Comparison of ENCODE assay signal across 28 cellular contexts in the genomic region with DNA sequence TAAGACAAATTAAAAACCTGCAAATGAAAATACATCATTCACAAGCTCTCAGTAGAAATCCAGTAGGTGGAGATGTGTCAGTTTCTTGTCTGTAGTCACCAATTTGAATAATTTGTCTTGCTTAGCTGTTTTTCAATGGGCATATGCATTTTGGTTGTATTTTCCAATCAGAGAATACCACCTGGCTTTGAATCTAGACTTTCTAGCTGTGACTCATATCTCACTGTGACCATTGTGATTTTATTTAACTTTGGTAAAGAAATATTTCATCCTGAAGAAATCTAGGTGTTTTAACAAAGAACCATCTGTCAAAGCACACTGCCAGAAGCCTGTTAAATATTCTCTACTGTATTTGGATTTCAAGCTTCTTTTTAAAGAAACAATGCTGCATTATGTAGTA.
DNase-seq lines count a peak whose midpoint lies in the region; ATAC-seq and TF ChIP-seq lines count a peak whose summit lies in the region.
"Had no signal": no experiment of that assay in that cellular context is flagged by ENCODE, and none has a peak within 500 bp of the region (broad histone marks: within the 10 kb centered on the region; RNA-seq: fewer than 3 reads in every experiment).

No MANE protein-coding gene starts in this region.

- no peak for ATAC-seq in HG03196 (IDR thresholded peaks at IDR 0.05; ENCODE audit: unreplicated experiment)
- ATAC-seq: activated CD4-positive, alpha-beta T cell treated with anti-CD3 and anti-CD28 coated beads for 36 hours; activated CD8-positive, alpha-beta T cell treated with anti-CD3 and anti-CD28 coated beads for 36 hours; effector memory CD8-positive, alpha-beta T cell; GM23338; sciatic nerve had no signal

- no peak overlapping the region for H2BK120ac ChIP-seq in mesenchymal stem cell (ENCODE audit: low read depth, low read length)

- H3K27me3 ChIP-seq in WERI-Rb-1 (ENCODE audit: insufficient read depth, low read depth, severe bottlenecking) (no peaks in the 10 kb centered on the region), mesenchymal stem cell (ENCODE audit: control insufficient read depth in 1 of 2, insufficient read depth in 1 of 2, low read length in 2 of 2) (no peaks in the 10 kb centered on the region), PC-9 (ENCODE audit: insufficient read depth, low read depth) (no peaks in the 10 kb centered on the region)
- H3K27me3 ChIP-seq: neutrophil, stomach, thyroid gland had no signal

- no peaks in the 10 kb centered on the region for H3K79me1 ChIP-seq in mesenchymal stem cell (replicated peaks; ENCODE audit: low read length, poor library complexity, severe bottlenecking)

- no peaks in the 10 kb centered on the region for H3K79me2 ChIP-seq in PC-9 (ENCODE audit: low read depth)

- H3K9ac ChIP-seq in mesenchymal stem cell (ENCODE audit: low read length): no peak overlapping the region

- H2BK15ac ChIP-seq in mesenchymal stem cell (ENCODE audit: low read depth, poor library complexity, severe bottlenecking): no peak overlapping the region

- no peak overlapping the region for H3K18ac ChIP-seq in mesenchymal stem cell (ENCODE audit: low read depth in 1 of 2, low read length in 2 of 2)

- H3K36me3 ChIP-seq in WERI-Rb-1: no peaks in the 10 kb centered on the region
- no peaks in the 10 kb centered on the region for H3K36me3 ChIP-seq in mesenchymal stem cell (ENCODE audit: control insufficient read depth in 1 of 2, insufficient read depth in 2 of 2, low read depth in 1 of 2, low read length in 2 of 2)
- no peaks in the 10 kb centered on the region for H3K36me3 ChIP-seq in PC-9 (ENCODE audit: low read depth)
- H3K36me3 ChIP-seq: neutrophil, stomach, thyroid gland had no signal

- H3K4ac ChIP-seq in mesenchymal stem cell (ENCODE audit: low read depth in 1 of 2, low read length in 2 of 2): no peak overlapping the region

- POLR2A ChIA-PET in PC-9 (lab: Charles Lee; ENCODE audit: unreplicated experiment): no interaction called here

- BruUV-seq in PC-9 (replicated peaks; lab: Mats Ljungman, UMichigan): no TSS peak

- intact Hi-C loops in PC-9 (cut with micrococcal nuclease; ENCODE audit: unreplicated experiment): no loop called here

- no peaks in the 10 kb centered on the region for H3K9me2 ChIP-seq in PC-9 (ENCODE audit: insufficient read depth)

- H3K4me2 ChIP-seq in mesenchymal stem cell (ENCODE audit: low read length, poor library complexity, severe bottlenecking) (no peak overlapping the region), PC-9 (no peak overlapping the region)
- H3K4me2 ChIP-seq: GM23338 had no signal

- H3K4me3 ChIP-seq in WERI-Rb-1 (ENCODE audit: low read depth, low read length) (no peak overlapping the region), mesenchymal stem cell (ENCODE audit: insufficient read depth in 1 of 2, low read depth in 1 of 2, low read length in 2 of 2) (no peak overlapping the region), PC-9 (no peak overlapping the region)
- H3K4me3 ChIP-seq: GM23338, stomach, thyroid gland had no signal

- H2BK12ac ChIP-seq in mesenchymal stem cell (ENCODE audit: low read length in 2 of 2): no peak overlapping the region

- H4K91ac ChIP-seq in mesenchymal stem cell (ENCODE audit: low read length): no peak overlapping the region

- H2AK5ac ChIP-seq in mesenchymal stem cell (ENCODE audit: low read length, severe bottlenecking): no peak overlapping the region

- CTCF ChIA-PET in PC-9 (lab: Charles Lee): no interaction called here

- no peaks in the 10 kb centered on the region for H3F3A ChIP-seq in PC-9 (ENCODE audit: insufficient read depth, low read depth)

- H3K4me1 ChIP-seq in mesenchymal stem cell (ENCODE audit: control insufficient read depth, insufficient read depth, low read depth, low read length) (peaks cover 1% of the 10 kb centered on the region), PC-9 (replicated peaks; ENCODE audit: insufficient read depth) (no peaks in the 10 kb centered on the region)
- H3K4me1 ChIP-seq: Caco-2, stomach, thyroid gland had no signal

- H3K9me3 ChIP-seq in WERI-Rb-1 (ENCODE audit: severe bottlenecking) (no peaks in the 10 kb centered on the region), mesenchymal stem cell (ENCODE audit: control insufficient read depth, low read length) (no peaks in the 10 kb centered on the region), PC-9 (ENCODE audit: insufficient read depth, low read depth) (no peaks in the 10 kb centered on the region)
- H3K9me3 ChIP-seq: Caco-2, neutrophil, stomach, thyroid gland had no signal

- H2BK5ac ChIP-seq in mesenchymal stem cell (ENCODE audit: low read depth, low read length, poor library complexity, severe bottlenecking): no peak overlapping the region

- no peak overlapping the region for H3K14ac ChIP-seq in mesenchymal stem cell (ENCODE audit: low read length in 2 of 2)

- TF ChIP-seq CTCF in WERI-Rb-1 (IDR thresholded peaks at IDR 0.05; ENCODE audit: low read depth, low read length) (no peak), PC-9 (conservative IDR thresholded peaks at IDR 0.05) (no peak)

- no peak overlapping the region for H2AFZ ChIP-seq in mesenchymal stem cell (ENCODE audit: low read depth, low read length)
- H2AFZ ChIP-seq in PC-9: no peak overlapping the region

- H3K27ac ChIP-seq in WERI-Rb-1: peak overlapping the region; percentile 9; the same call in 1 of the 2 replicates
- peak overlapping the region; percentile 12 for H3K27ac ChIP-seq in mesenchymal stem cell (ENCODE audit: low read length, poor library complexity, severe bottlenecking)
- no peak overlapping the region for H3K27ac ChIP-seq in PC-9
- H3K27ac ChIP-seq: C4-2B, HL-60, neutrophil, stomach, thyroid gland had no signal

- H3K23ac ChIP-seq in mesenchymal stem cell (ENCODE audit: low read length in 2 of 2): no peak overlapping the region

- H4K8ac ChIP-seq in mesenchymal stem cell (ENCODE audit: low read length): no peak overlapping the region

- DNase-seq in Ammon's horn (ENCODE audit: low spot score): peak; percentile 2
- peak; percentile 48 for DNase-seq in NCI-H146 (lab: John Stamatoyannopoulos, UW)
- no peak for DNase-seq in WERI-Rb-1
- no peak for DNase-seq in mesenchymal stem cell
- no peak for DNase-seq in PC-9
- DNase-seq in NCI-H1048 (lab: John Stamatoyannopoulos, UW): no peak
- DNase-seq: activated CD4-positive, alpha-beta T cell treated with anti-CD3 and anti-CD28 coated beads for 36 hours; activated CD8-positive, alpha-beta memory T cell treated with anti-CD3 and anti-CD28 coated beads, Interleukin-2, amount 50 U/mL, for 48 hours; activated CD8-positive, alpha-beta T cell treated with anti-CD3 and anti-CD28 coated beads for 36 hours; activated naive CD4-positive, alpha-beta T cell treated with Interleukin-2 at 50 U/mL for 16 hours; Caco-2; caudate nucleus; effector memory CD8-positive, alpha-beta T cell; head of caudate nucleus; MM.1S; naive B cell; NCI-H510A treated with DMSO at 0.1 percent for 48 hours; SHP77 treated with DMSO at 0.1 percent for 48 hours; stimulated activated CD4-positive, alpha-beta T cell treated with anti-CD3 and anti-CD28 coated beads, Interleukin-12 subunit alpha, Interleukin-12 subunit beta, amount 100 ng/mL, for 4 hours; stimulated activated CD4-positive, alpha-beta T cell treated with anti-CD3 and anti-CD28 coated beads, Interleukin-2, amount 100 ng/mL, for 48 hours; stomach; thyroid gland had no signal

- no peaks in the 10 kb centered on the region for H4K20me1 ChIP-seq in PC-9 (ENCODE audit: insufficient read depth)

Comparison
In these comparisons a context has a peak if more than half of its experiments do, and no peak if none do; other contexts are left out.
1. DNase-seq: peak in Ammon's horn (single experiment) and NCI-H146 (single experiment); none in WERI-Rb-1 (single experiment), mesenchymal stem cell (single experiment), PC-9 (0 of 2) and NCI-H1048 (single experiment).